ENCODE assay signal across 12 cellular contexts in the genomic region with DNA sequence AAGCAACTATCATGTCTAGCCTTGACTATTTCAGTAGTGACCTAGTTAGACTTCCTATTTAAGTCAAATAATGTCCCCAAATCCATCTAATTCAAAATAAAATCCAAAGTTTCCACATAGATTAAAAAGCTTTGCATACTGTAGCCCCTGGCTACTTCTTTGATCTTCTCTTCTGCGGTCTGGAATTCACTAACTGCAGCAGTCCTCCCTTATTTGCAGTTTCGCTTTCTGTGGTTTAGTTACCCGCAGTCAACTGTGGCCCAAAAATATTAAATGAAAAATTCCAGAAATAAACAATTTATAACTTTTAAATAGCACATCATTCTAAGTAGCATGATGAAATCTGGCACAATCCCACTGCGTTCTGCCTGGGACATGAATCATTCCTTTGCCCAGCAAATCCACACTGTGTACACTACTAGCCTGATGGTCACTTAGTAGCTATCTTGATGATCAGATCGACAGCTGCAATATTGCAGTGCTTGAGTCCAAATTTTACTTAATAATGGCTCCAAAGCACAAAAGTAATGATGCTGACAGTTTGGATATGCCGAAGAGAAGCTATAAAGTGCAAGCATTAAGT.
A peak's percentile ranks its signal among the peaks of the same experiment; 100 is the strongest.
DNase-seq lines count a peak whose midpoint lies in the region; ATAC-seq and TF ChIP-seq lines count a peak whose summit lies in the region.
"Had no signal": no experiment of that assay in that cellular context is flagged by ENCODE, and none has a peak within 500 bp of the region (broad histone marks: within the 10 kb centered on the region; RNA-seq: fewer than 3 reads in every experiment).

No MANE protein-coding gene starts in this region.

- CTCF ChIA-PET in AG04449 (lab: Yijun Ruan, JAX) = no interaction called here

- H3K27me3 ChIP-seq in MG63 = no peaks in the 10 kb centered on the region
- no peaks in the 10 kb centered on the region for H3K27me3 ChIP-seq in muscle layer of duodenum (ENCODE audit: low read depth, low read length)

- POLR2A ChIA-PET in AG04449 (lab: Yijun Ruan, JAX) = no interaction called here

- H3K27ac ChIP-seq in muscle layer of duodenum (ENCODE audit: low read length) = peak overlapping the region; percentile 16

- no peaks in the 10 kb centered on the region for H3K36me3 ChIP-seq in MG63
- no peaks in the 10 kb centered on the region for H3K36me3 ChIP-seq in muscle layer of duodenum (ENCODE audit: control insufficient read depth in 1 of 2, insufficient read depth in 2 of 2, low read length in 2 of 2)

- TF ChIP-seq CTCF in AG04449 (IDR thresholded peaks at IDR 0.05; ENCODE audit: insufficient read depth, low read length, missing control alignments) = no peak
- no peak for TF ChIP-seq CTCF in choroid plexus epithelial cell (conservative IDR thresholded peaks at IDR 0.05; ENCODE audit: low read depth, low read length)

- peaks cover 0 to 5% of the 10 kb centered on the region in 2 donors for H3K4me1 ChIP-seq in muscle layer of duodenum (ENCODE audit: control insufficient read depth in 1 of 2, insufficient read depth in 2 of 2, low read length in 2 of 2)

- no peaks in the 10 kb centered on the region for H3K9me3 ChIP-seq in MG63
- H3K9me3 ChIP-seq in muscle layer of duodenum (ENCODE audit: control insufficient read depth in 1 of 2, low read length in 2 of 2) = no peaks in the 10 kb centered on the region

- ATAC-seq in HG02970 (IDR thresholded peaks at IDR 0.05; ENCODE audit: low FRiP score, unreplicated experiment) = no peak
- ATAC-seq: GM12878 had no signal

- DNase-seq in AG04449 (ENCODE audit: low read depth, low spot score) (peak; percentile 12), MG63 (peak; percentile 52), choroid plexus epithelial cell (ENCODE audit: low read depth) (peak; percentile 94), NCI-H2171 treated with DMSO at 0.1 percent for 48 hours (lab: John Stamatoyannopoulos, UW) (no peak), NCI-H82 treated with DMSO at 0.1 percent for 48 hours (lab: John Stamatoyannopoulos, UW; ENCODE audit: unreplicated experiment) (no peak), NK-92 (lab: John Stamatoyannopoulos, UW; ENCODE audit: unreplicated experiment) (no peak)
- DNase-seq: activated effector memory CD4-positive, alpha-beta T cell treated with anti-CD3 and anti-CD28 coated beads, Interleukin-2, amount 50 U/mL, for 16 hours; C1 segment of cervical spinal cord; NCI-H345 had no signal

- H3K4me3 ChIP-seq in AG04449 (ENCODE audit: low read depth, low read length) = no peak overlapping the region
- peak overlapping the region; percentile 36 for H3K4me3 ChIP-seq in MG63
- H3K4me3 ChIP-seq in choroid plexus epithelial cell (ENCODE audit: low read depth, low read length) = peak overlapping the region; percentile 28
- peak overlapping the region; percentile 42 to 51 for H3K4me3 ChIP-seq in muscle layer of duodenum (ENCODE audit: low read depth in 1 of 2, low read length in 2 of 2)
- H3K4me3 ChIP-seq: GM12878 had no signal

Comparison
In these comparisons a context has a peak if more than half of its experiments do, and no peak if none do; other contexts are left out.
1. DNase-seq: peak in AG04449 (single experiment), MG63 (single experiment) and choroid plexus epithelial cell (single experiment); none in NCI-H2171 treated with DMSO at 0.1 percent for 48 hours (single experiment), NCI-H82 treated with DMSO at 0.1 percent for 48 hours (single experiment) and NK-92 (single experiment).